ENCODE assay signal across 26 cellular contexts in the genomic region with DNA sequence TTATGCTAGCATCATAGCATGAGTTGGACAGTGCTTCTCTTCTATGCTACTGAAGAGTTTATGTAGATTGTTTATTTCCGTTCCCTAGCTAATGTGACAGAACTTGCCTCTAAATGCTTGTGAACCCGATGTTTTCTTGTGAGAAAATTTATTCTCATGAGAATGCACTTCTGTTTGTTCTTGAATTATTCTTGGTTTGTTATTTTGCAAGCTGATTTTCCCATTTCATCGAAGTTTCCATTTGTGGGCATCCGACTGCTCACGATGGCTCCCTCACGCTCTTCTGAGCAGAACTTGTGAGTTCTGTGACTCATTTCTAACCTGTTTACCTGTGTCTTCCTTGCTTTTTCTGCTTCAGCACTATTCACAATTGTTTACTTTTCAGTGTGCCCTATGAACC. TPM values are rescaled to one million over a fixed set of nuclear protein-coding genes. Genes with fewer than 3 reads are reported as not detected.
A peak's percentile ranks its signal among the peaks of the same experiment; 100 is the strongest.
DNase-seq lines count a peak whose midpoint lies in the region; ATAC-seq, FAIRE-seq and TF ChIP-seq lines count a peak whose summit lies in the region.
"Had no signal": no experiment of that assay in that cellular context is flagged by ENCODE, and none has a peak within 500 bp of the region (broad histone marks: within the 10 kb centered on the region; RNA-seq: fewer than 3 reads in every experiment).

No MANE protein-coding gene starts in this region.

- POLR2A ChIA-PET in GM10248 (lab: Yijun Ruan, JAX) = no interaction called here
- POLR2A ChIA-PET in GM12878 (lab: Charles Lee) = no interaction called here

- 60% methylated on average over 6 of the region's 6 CpGs for WGBS in GM12878 (ENCODE audit: insufficient coverage, insufficient replicate concordance, low lambda C conversion rate, missing lambda C conversion rate)

- no TSS peak for BruUV-seq in GM12878 (replicated peaks; lab: Mats Ljungman, UMichigan)

- no peaks in the 10 kb centered on the region; the same call in none of the 3 replicates for H3K9me3 ChIP-seq in GM12878 (replicated peaks; ENCODE audit: control insufficient read depth, insufficient read depth, low read length)
- H3K9me3 ChIP-seq: A549, Peyer's patch, SJCRH30 had no signal

- peak in 1 of 2 experiments; percentile 51; a peak in 1 of 4 replicates for TF ChIP-seq EP300 in GM12878 (IDR thresholded peaks at IDR 0.05; ENCODE audit: borderline replicate concordance in 1 of 2, control insufficient read depth in 1 of 2, low read depth in 2 of 2, low read length in 2 of 2)

- no peak overlapping the region for H3K27ac Mint-ChIP-seq in stimulated activated effector memory CD8-positive, alpha-beta T cell treated with anti-CD3 and anti-CD28 coated beads, Interleukin-12 subunit alpha, Interleukin-12 subunit beta, amount 100 ng/mL, for 72 hours
- H3K27ac Mint-ChIP-seq: activated CD4-positive, alpha-beta T cell treated with anti-CD3 and anti-CD28 coated beads, Interleukin-2, amount 10 ng/mL, durations not matched to agents 24 days and 14 days; activated naive CD8-positive, alpha-beta T cell treated with anti-CD3 and anti-CD28 coated beads for 36 hours; activated T-helper 17 cell treated with anti-CD3 and anti-CD28 coated beads, Interleukin-2, amount 50 U/mL, for 72 hours; T-helper 1 cell treated with Interleukin-12 subunit alpha and Interleukin-12 subunit beta and Interleukin-4 antibody, amounts not matched to agents 30 μg/mL and 1 μg/mL, for 36 hours had no signal

- no peak overlapping the region for H3K9ac ChIP-seq in GM12878 (ENCODE audit: control insufficient read depth, insufficient read depth, low read length)

- in situ Hi-C loops in GM12878 (cut with MboI) = loop anchor here (25.0 kb wide), 1 partner anchor 768 kb away; no protein-coding TSS in a partner anchor

- FAIRE-seq in GM12878 (lab: Jason Lieb, UNC) = peak; percentile 66
- FAIRE-seq: A549 had no signal

- H3K4me1 Mint-ChIP-seq in stimulated activated effector memory CD8-positive, alpha-beta T cell treated with anti-CD3 and anti-CD28 coated beads, Interleukin-12 subunit alpha, Interleukin-12 subunit beta, amount 100 ng/mL, for 72 hours = no peaks in the 10 kb centered on the region
- H3K4me1 Mint-ChIP-seq: activated CD4-positive, alpha-beta T cell treated with anti-CD3 and anti-CD28 coated beads, Interleukin-2, amount 10 ng/mL, durations not matched to agents 24 days and 14 days; activated naive CD8-positive, alpha-beta T cell treated with anti-CD3 and anti-CD28 coated beads for 36 hours; activated T-helper 17 cell treated with anti-CD3 and anti-CD28 coated beads, Interleukin-2, amount 50 U/mL, for 72 hours had no signal

- H3K4me3 Mint-ChIP-seq in stimulated activated effector memory CD8-positive, alpha-beta T cell treated with anti-CD3 and anti-CD28 coated beads, Interleukin-12 subunit alpha, Interleukin-12 subunit beta, amount 100 ng/mL, for 72 hours = no peak overlapping the region
- H3K4me3 Mint-ChIP-seq: activated CD4-positive, alpha-beta T cell treated with anti-CD3 and anti-CD28 coated beads, Interleukin-2, amount 10 ng/mL, durations not matched to agents 24 days and 14 days; activated naive CD8-positive, alpha-beta T cell treated with anti-CD3 and anti-CD28 coated beads for 36 hours; activated T-helper 17 cell treated with anti-CD3 and anti-CD28 coated beads, Interleukin-2, amount 50 U/mL, for 72 hours; T-helper 1 cell treated with Interleukin-12 subunit alpha and Interleukin-12 subunit beta and Interleukin-4 antibody, amounts not matched to agents 30 μg/mL and 1 μg/mL, for 36 hours had no signal

- no peak for TF ChIP-seq POLR2A in GM12878 (IDR thresholded peaks at IDR 0.05; ENCODE audit: low read depth, low read length)

- H3K4me1 ChIP-seq in GM12878 (ENCODE audit: control insufficient read depth, insufficient read depth, low read length) = peaks cover 22% of the 10 kb centered on the region
- H3K4me1 ChIP-seq: A549, Peyer's patch, SJCRH30 had no signal

- peaks cover 12% of the 10 kb centered on the region for H3K79me2 ChIP-seq in GM12878 (ENCODE audit: control insufficient read depth, insufficient read depth, low read length)

- no peaks in the 10 kb centered on the region for H4K20me1 ChIP-seq in GM12878 (ENCODE audit: control insufficient read depth, insufficient read depth)

- peaks cover 4% of the 10 kb centered on the region for H3K9me3 Mint-ChIP-seq in stimulated activated effector memory CD8-positive, alpha-beta T cell treated with anti-CD3 and anti-CD28 coated beads, Interleukin-12 subunit alpha, Interleukin-12 subunit beta, amount 100 ng/mL, for 72 hours
- H3K9me3 Mint-ChIP-seq: activated CD4-positive, alpha-beta T cell treated with anti-CD3 and anti-CD28 coated beads, Interleukin-2, amount 10 ng/mL, durations not matched to agents 24 days and 14 days; T-helper 1 cell treated with Interleukin-12 subunit alpha and Interleukin-12 subunit beta and Interleukin-4 antibody, amounts not matched to agents 30 μg/mL and 1 μg/mL, for 36 hours had no signal

- no peaks in the 10 kb centered on the region for H3K36me3 Mint-ChIP-seq in stimulated activated effector memory CD8-positive, alpha-beta T cell treated with anti-CD3 and anti-CD28 coated beads, Interleukin-12 subunit alpha, Interleukin-12 subunit beta, amount 100 ng/mL, for 72 hours
- H3K36me3 Mint-ChIP-seq: activated naive CD8-positive, alpha-beta T cell treated with anti-CD3 and anti-CD28 coated beads for 36 hours had no signal

- H3K4me3 ChIP-seq in GM12878 = no peak overlapping the region
- H3K4me3 ChIP-seq: A549, heart right ventricle, Peyer's patch, SJCRH30, smooth muscle cell had no signal

- ATAC-seq in GM18858 (IDR thresholded peaks at IDR 0.05; ENCODE audit: unreplicated experiment) (peak; percentile 42), GM21825 (IDR thresholded peaks at IDR 0.05; ENCODE audit: unreplicated experiment) (peak; percentile 32), GM12878 (peak; percentile 49), GM21526 (IDR thresholded peaks at IDR 0.05; ENCODE audit: low FRiP score, unreplicated experiment) (no peak)
- ATAC-seq in stimulated activated effector memory CD8-positive, alpha-beta T cell treated with anti-CD3 and anti-CD28 coated beads, Interleukin-12 subunit alpha, Interleukin-12 subunit beta, amount 100 ng/mL, for 72 hours = no peak
- ATAC-seq: A549; activated T-helper 17 cell treated with anti-CD3 and anti-CD28 coated beads, Interleukin-2, amount 50 U/mL, for 72 hours; heart right ventricle; left cardiac atrium had no signal

- H3K36me3 ChIP-seq in GM12878 (ENCODE audit: control insufficient read depth in 2 of 2, insufficient read depth in 2 of 2, low read length in 1 of 2) = peaks cover 26 to 57% of the 10 kb centered on the region in 2 experiments
- H3K36me3 ChIP-seq: heart right ventricle, Peyer's patch, SJCRH30 had no signal

- H3K27ac ChIP-seq in GM12878 (ENCODE audit: control insufficient read depth, insufficient read depth) = peak overlapping the region; percentile 48; the same call in 1 of the 2 replicates
- H3K27ac ChIP-seq: A549, heart right ventricle, Peyer's patch, SJCRH30 had no signal

- intact Hi-C loops in GM12878 (cut with micrococcal nuclease; ENCODE audit: unreplicated experiment) = no loop called here

- H2AFZ ChIP-seq in GM12878 (ENCODE audit: control insufficient read depth, low read depth, low read length) = no peak overlapping the region

- CTCF ChIA-PET in GM10248 (lab: Yijun Ruan, JAX) (interaction anchor here (1.5 kb wide), 1 partner anchor 20 kb away, joined by 7 read pairs; no protein-coding TSS in a partner anchor), GM12878 (lab: Yijun Ruan, JAX) (no interaction called here)

- SMC1A ChIA-PET in GM12878 (lab: Charles Lee; ENCODE audit: uncharacterized antibody, unreplicated experiment) = interaction anchor here (0.9 to 1.6 kb wide), 3 partner anchors 9 to 58 kb away, joined by 3 to 5 read pairs (median 3); no protein-coding TSS in a partner anchor

- peak; percentile 39 for DNase-seq in GM10248 (ENCODE audit: extremely low spot score)
- peak; percentile 82 for DNase-seq in GM12878 (ENCODE audit: low read depth, low spot score)
- no peak for DNase-seq in DMS114 treated with DMSO at 0.1 percent for 48 hours (lab: John Stamatoyannopoulos, UW; ENCODE audit: unreplicated experiment)
- no peak for DNase-seq in stimulated activated effector memory CD8-positive, alpha-beta T cell treated with anti-CD3 and anti-CD28 coated beads, Interleukin-12 subunit alpha, Interleukin-12 subunit beta, amount 100 ng/mL, for 72 hours (ENCODE audit: low spot score in 2 of 2)
- no peak for DNase-seq in stimulated activated CD4-positive, alpha-beta T cell treated with anti-CD3 and anti-CD28 coated beads, Interleukin-2, amount 100 ng/mL, for 24 hours
- DNase-seq: activated CD4-positive, alpha-beta T cell treated with anti-CD3 and anti-CD28 coated beads, Interleukin-2, amount 10 ng/mL, durations not matched to agents 24 days and 14 days; activated naive CD8-positive, alpha-beta T cell treated with anti-CD3 and anti-CD28 coated beads for 36 hours; heart right ventricle; KBM-7; left cardiac atrium; MM.1S; NCI-H1436; NCI-H2171; NCI-H524 treated with DMSO at 0.1 percent for 48 hours; Peyer's patch; SJCRH30; stimulated activated CD4-positive, alpha-beta T cell treated with anti-CD3 and anti-CD28 coated beads, Interleukin-4, amount 100 ng/mL, for 24 hours; trophoblast cell had no signal

- no peak overlapping the region for H3K4me2 ChIP-seq in GM12878 (ENCODE audit: control insufficient read depth, insufficient read depth)
- H3K4me2 ChIP-seq: A549, smooth muscle cell had no signal

- RAD21 ChIA-PET in GM12878 (lab: Charles Lee; ENCODE audit: unreplicated experiment) = no interaction called here

- TF ChIP-seq CTCF in GM10248 (IDR thresholded peaks at IDR 0.05; ENCODE audit: control extremely low read depth, extremely low read depth, low read depth, missing control alignments) (no peak), GM12878 (IDR thresholded peaks at IDR 0.05 in 2 of 3, conservative IDR thresholded peaks at IDR 0.05 in 1 of 3; ENCODE audit: control insufficient read depth in 2 of 3, extremely low read depth in 1 of 3, insufficient read depth in 1 of 3, low read depth in 3 of 3, low read length in 3 of 3) (no peak)

- no peak for TF ChIP-seq RAD21 in GM12878 (IDR thresholded peaks at IDR 0.05; ENCODE audit: insufficient read depth, low read depth, low read length)

- no peaks in the 10 kb centered on the region for H3K27me3 ChIP-seq in GM12878 (replicated peaks in 1 of 2; ENCODE audit: control insufficient read depth in 2 of 2, insufficient read depth in 2 of 2, low read length in 1 of 2)
- H3K27me3 ChIP-seq: heart right ventricle, Peyer's patch, SJCRH30 had no signal

RNA-seq across cellular contexts. Expression of gene WDFY4, which starts 59.9 kb away (rescaled TPM):
- 484 and 561 TPM in 2 replicates for total RNA-seq in GM12878 (2013; cell fraction: nucleolus; rRNA removed)
- 81.2 and 82.2 TPM in 2 replicates for total RNA-seq in GM12878 (2014; rRNA removed)
- total RNA-seq in GM12878 (2014; rRNA removed; fragmentation: Illumina TruSeq; extraction: Trizol) = 36.3 and 38.1 TPM in 2 replicates
- 132 and 136 TPM in 2 replicates for total RNA-seq in GM12878 (2021)
- 16.4 TPM for polyA plus RNA-seq in GM12878 (2011; ENCODE audit: low read depth)
- polyA plus RNA-seq in GM12878 (2011; rRNA removed) = 24.4 and 58.0 TPM in 2 replicates
- 46.0 and 51.0 TPM in 2 replicates for polyA plus RNA-seq in GM12878 (2011; cell fraction: cytosol; rRNA removed)
- polyA plus RNA-seq in GM12878 (2011; cell fraction: nucleus; rRNA removed) = 214 and 216 TPM in 2 replicates
- 26.0 and 43.0 TPM in 2 replicates for polyA plus RNA-seq in GM12878 (2012)
- polyA plus RNA-seq in GM12878 (2014; fragmentation: Illumina TruSeq; extraction: Trizol) = 34.4 and 49.4 TPM in 2 replicates
- polyA plus RNA-seq in GM12878 (2014; fragmentation: Nextera tagmentation; extraction: Ambion mirVana) = 10 to 100 TPM; 13.5 to 13.9 TPM
- polyA plus RNA-seq in GM12878 (2014; rRNA removed) = 70.3 and 78.5 TPM in 2 replicates
- polyA plus RNA-seq in GM12878 (2016; fragmentation: Nextera tagmentation; extraction: Ambion mirVana) = 10 to 100 TPM; 31.7 to 45.2 TPM
- polyA minus RNA-seq in GM12878 (2011; rRNA and poly(A)+ RNA removed) = 149 and 180 TPM in 2 replicates
- polyA minus RNA-seq in GM12878 (2011; cell fraction: cytosol; rRNA and poly(A)+ RNA removed) = 57.9 and 65.2 TPM in 2 replicates
- polyA minus RNA-seq in GM12878 (2011; cell fraction: nucleus; rRNA and poly(A)+ RNA removed) = 153 and 224 TPM in 2 replicates
- total RNA-seq: SJCRH30, smooth muscle cell had no signal
- polyA plus RNA-seq: A549, BJ, smooth muscle cell had no signal

Comparison
In these comparisons a context has a peak if more than half of its experiments do, and no peak if none do; other contexts are left out.
1. DNase-seq: peak in GM10248 (single experiment) and GM12878 (single experiment); none in DMS114 treated with DMSO at 0.1 percent for 48 hours (single experiment), stimulated activated effector memory CD8-positive, alpha-beta T cell treated with anti-CD3 and anti-CD28 coated beads, Interleukin-12 subunit alpha, Interleukin-12 subunit beta, amount 100 ng/mL, for 72 hours (0 of 2) and stimulated activated CD4-positive, alpha-beta T cell treated with anti-CD3 and anti-CD28 coated beads, Interleukin-2, amount 100 ng/mL, for 24 hours (0 of 2).
2. ATAC-seq: peak in GM18858 (single experiment), GM21825 (single experiment) and GM12878 (single experiment); none in stimulated activated effector memory CD8-positive, alpha-beta T cell treated with anti-CD3 and anti-CD28 coated beads, Interleukin-12 subunit alpha, Interleukin-12 subunit beta, amount 100 ng/mL, for 72 hours (single experiment) and GM21526 (single experiment).